Comparison of ENCODE assay signal across 17 cellular contexts in genomic region chr2:38466849-38467767, GRCh38.
DNase-seq lines count a peak whose midpoint lies in the region; ATAC-seq and TF ChIP-seq lines count a peak whose summit lies in the region.
"Had no signal": no experiment of that assay in that cellular context is flagged by ENCODE, and none has a peak within 500 bp of the region (broad histone marks: within the 10 kb centered on the region; RNA-seq: fewer than 3 reads in every experiment).

No MANE protein-coding gene starts in this region.

- H3K36me3 ChIP-seq in mammary epithelial cell (ENCODE audit: insufficient read depth, low read length), result no peaks in the 10 kb centered on the region
- H3K36me3 ChIP-seq in stomach smooth muscle (ENCODE audit: control insufficient read depth in 2 of 2, insufficient read depth in 2 of 2, low read length in 2 of 2), result no peaks in the 10 kb centered on the region
- H3K36me3 ChIP-seq: brain microvascular endothelial cell, right lobe of liver, SJCRH30 had no signal

- CTCF ChIA-PET in mammary epithelial cell (lab: Charles Lee; ENCODE audit: low non-redundant PET), result interaction anchor here (0.5 to 0.6 kb wide), 2 partner anchors 90 to 151 kb away, joined by 3 read pairs; no protein-coding TSS in a partner anchor

- peak; percentile 57 for DNase-seq in NCI-H2227 (lab: John Stamatoyannopoulos, UW; ENCODE audit: unreplicated experiment)
- peak; percentile 11 for DNase-seq in mammary epithelial cell
- no peak for DNase-seq in left lobe of liver (ENCODE audit: low spot score)
- no peak for DNase-seq in stimulated activated naive CD4-positive, alpha-beta T cell (lab: John Stamatoyannopoulos, UW)
- DNase-seq in DMS53 treated with DMSO at 0.1 percent for 48 hours (lab: John Stamatoyannopoulos, UW; ENCODE audit: unreplicated experiment), result no peak
- no peak for DNase-seq in hypothalamus (lab: John Stamatoyannopoulos, UW)
- DNase-seq: activated CD8-positive, alpha-beta T cell treated with anti-CD3 and anti-CD28 coated beads, Interleukin-2, amount 10 ng/mL, durations not matched to agents 7 days and 5 days; brain microvascular endothelial cell; Calu3; effector memory CD4-positive, alpha-beta T cell; glutamatergic neuron; naive B cell; right lobe of liver; SJCRH30; stimulated activated CD4-positive, alpha-beta T cell treated with anti-CD3 and anti-CD28 coated beads, Interleukin-4, amount 100 ng/mL, for 24 hours had no signal

- H2AFZ ChIP-seq in mammary epithelial cell (ENCODE audit: low read depth, low read length), result no peak overlapping the region

- BruUV-seq in mammary epithelial cell (replicated peaks; lab: Mats Ljungman, UMichigan), result no TSS peak

- ATAC-seq in left lobe of liver (peak; percentile 9), GM19324 (IDR thresholded peaks at IDR 0.05; ENCODE audit: low FRiP score, unreplicated experiment) (no peak)
- ATAC-seq: activated CD8-positive, alpha-beta T cell treated with anti-CD3 and anti-CD28 coated beads, Interleukin-2, amount 10 ng/mL, durations not matched to agents 7 days and 5 days had no signal

- no peak overlapping the region for H3K4me2 ChIP-seq in mammary epithelial cell (ENCODE audit: insufficient read depth, low read depth, low read length)

- intact Hi-C loops in mammary epithelial cell (cut with micrococcal nuclease), result no loop called here

- in situ Hi-C loops in mammary epithelial cell (cut with MboI; ENCODE audit: low sequenced_read_pairs in 2 of 2), result no loop called here

- H3K9ac ChIP-seq in mammary epithelial cell (ENCODE audit: insufficient read depth, low read length) (no peak overlapping the region), stomach smooth muscle (ENCODE audit: low read length in 2 of 2) (peak overlapping the region; percentile 57 to 58)

- H3K79me2 ChIP-seq in mammary epithelial cell (ENCODE audit: insufficient read depth, low read length), result no peaks in the 10 kb centered on the region

- no peak overlapping the region for H3K27ac ChIP-seq in mammary epithelial cell (ENCODE audit: insufficient read depth, low read depth, low read length)
- H3K27ac ChIP-seq in stomach smooth muscle (ENCODE audit: low read length), result peak overlapping the region; percentile 96
- H3K27ac ChIP-seq: brain microvascular endothelial cell, right lobe of liver, SJCRH30 had no signal

- H3K9me3 ChIP-seq in mammary epithelial cell (replicated peaks; ENCODE audit: insufficient read depth, low read length) (no peaks in the 10 kb centered on the region), stomach smooth muscle (ENCODE audit: control insufficient read depth in 2 of 2, low read length in 2 of 2) (no peaks in the 10 kb centered on the region)
- H3K9me3 ChIP-seq: right lobe of liver, SJCRH30 had no signal

- dilution Hi-C loops in mammary epithelial cell (cut with HindIII; ENCODE audit: low sequenced_read_pairs), result loop anchor here (5.0 kb wide), 2 partner anchors 40 to 50 kb away; no protein-coding TSS in a partner anchor

- H3K4me1 ChIP-seq in mammary epithelial cell (ENCODE audit: insufficient read depth, low read length) (peaks cover 29% of the 10 kb centered on the region), stomach smooth muscle (ENCODE audit: control insufficient read depth, insufficient read depth, low read length) (peaks cover 65% of the 10 kb centered on the region)

- H4K20me1 ChIP-seq in mammary epithelial cell (ENCODE audit: insufficient read depth, low read length), result no peaks in the 10 kb centered on the region

- WGBS in mammary epithelial cell (ENCODE audit: low coverage, missing lambda C conversion rate), result 41% methylated on average over 10 of the region's 11 CpGs

- TF ChIP-seq CTCF in mammary epithelial cell (conservative IDR thresholded peaks at IDR 0.05 in 1 of 2, IDR thresholded peaks at IDR 0.05 in 1 of 2; ENCODE audit: extremely low read depth in 1 of 2, insufficient read depth in 1 of 2, low read depth in 1 of 2, low read length in 2 of 2), result no peak

- H3K27me3 ChIP-seq in mammary epithelial cell (ENCODE audit: insufficient read depth, low read length) (no peaks in the 10 kb centered on the region), stomach smooth muscle (ENCODE audit: control insufficient read depth in 1 of 2, insufficient read depth in 2 of 2, low read length in 2 of 2) (no peaks in the 10 kb centered on the region)
- H3K27me3 ChIP-seq: right lobe of liver, SJCRH30 had no signal

- H3K4me3 ChIP-seq in mammary epithelial cell (replicated peaks in 1 of 3; ENCODE audit: insufficient read depth in 1 of 3, low read depth in 2 of 3, low read length in 3 of 3) (no peak overlapping the region), stomach smooth muscle (ENCODE audit: low read length in 2 of 2) (no peak overlapping the region)
- H3K4me3 ChIP-seq: right lobe of liver, SJCRH30 had no signal

Comparison
In these comparisons a context has a peak if more than half of its experiments do, and no peak if none do; other contexts are left out.
1. DNase-seq: peak in NCI-H2227 (single experiment) and mammary epithelial cell (single experiment); none in left lobe of liver (single experiment), stimulated activated naive CD4-positive, alpha-beta T cell (0 of 6), DMS53 treated with DMSO at 0.1 percent for 48 hours (single experiment) and hypothalamus (0 of 51).